10 cellular contexts compared by ENCODE assay signal in the genomic region with DNA sequence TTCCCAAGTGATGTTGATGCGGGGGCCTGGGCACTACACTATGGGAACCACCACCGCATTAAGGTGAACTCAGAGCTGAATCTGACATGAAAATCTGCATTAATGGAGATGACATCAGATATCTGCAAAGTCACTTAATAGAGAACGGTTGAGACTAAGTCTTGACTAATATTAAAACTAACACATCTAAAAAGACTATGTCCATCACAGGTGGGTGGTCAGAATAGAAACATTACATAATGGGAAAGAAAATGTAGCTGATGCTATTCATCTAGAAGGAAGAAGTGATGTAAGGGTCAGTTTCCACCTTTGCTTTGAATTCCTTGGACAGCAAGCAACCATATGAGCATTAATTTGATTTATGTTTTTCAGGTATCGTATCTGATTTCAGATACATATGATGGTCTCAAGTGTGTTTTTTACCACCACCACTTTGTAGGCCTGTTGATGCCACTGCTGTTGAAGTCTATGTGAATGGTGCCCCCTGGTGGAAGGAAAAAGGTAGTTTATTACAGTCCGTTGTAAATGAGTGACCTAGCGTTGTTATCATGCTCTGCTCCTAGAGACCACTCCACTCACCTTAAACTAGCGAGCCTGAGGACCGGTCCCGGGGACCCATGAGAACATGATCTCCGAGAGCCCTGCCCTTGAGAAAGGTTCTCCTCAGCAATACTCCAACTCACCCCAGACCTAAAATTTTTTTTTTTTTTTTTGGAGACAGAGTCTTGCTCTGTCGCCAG.
A peak's percentile ranks its signal among the peaks of the same experiment; 100 is the strongest.
DNase-seq lines count a peak whose midpoint lies in the region; ATAC-seq and TF ChIP-seq lines count a peak whose summit lies in the region.
"Had no signal": no experiment of that assay in that cellular context is flagged by ENCODE, and none has a peak within 500 bp of the region (broad histone marks: within the 10 kb centered on the region; RNA-seq: fewer than 3 reads in every experiment).

No MANE protein-coding gene starts in this region.

- H3K9me3 ChIP-seq in MG63 = no peaks in the 10 kb centered on the region
- H3K9me3 ChIP-seq in RWPE2 (ENCODE audit: severe bottlenecking) = no peaks in the 10 kb centered on the region
- no peaks in the 10 kb centered on the region for H3K9me3 ChIP-seq in cardiac muscle cell (ENCODE audit: low read depth)

- H3K9me3 Mint-ChIP-seq in activated naive CD4-positive, alpha-beta T cell treated with anti-CD3 and anti-CD28 coated beads, Interleukin-2, amount 50 U/mL, for 72 hours = peaks cover 0 to 4% of the 10 kb centered on the region in 2 donors

- H3K4me3 ChIP-seq in MG63 = no peak overlapping the region
- H3K4me3 ChIP-seq in RWPE2 (ENCODE audit: severe bottlenecking) = no peak overlapping the region
- no peak overlapping the region for H3K4me3 ChIP-seq in cardiac muscle cell
- H3K4me3 ChIP-seq: BLaER1 treated with 17β-estradiol and CSF1 and Interleukin-3, amounts not matched to agents 10 nM and 100 nM; skin epidermis had no signal

- peak overlapping the region; percentile 75 to 76 for H3K27ac Mint-ChIP-seq in activated naive CD4-positive, alpha-beta T cell treated with anti-CD3 and anti-CD28 coated beads, Interleukin-2, amount 50 U/mL, for 72 hours

- peak; percentile 85 for ATAC-seq in RWPE2 (ENCODE audit: low read depth)
- ATAC-seq in activated naive CD4-positive, alpha-beta T cell treated with anti-CD3 and anti-CD28 coated beads, Interleukin-2, amount 50 U/mL, for 72 hours = peak; percentile 57 to 68

- TF ChIP-seq CTCF in RWPE2 (IDR thresholded peaks at IDR 0.05; ENCODE audit: poor library complexity, severe bottlenecking) (peak; percentile 87), cardiac muscle cell (IDR thresholded peaks at IDR 0.05; ENCODE audit: low read depth, low read length) (peak; percentile 63)

- DNase-seq in NK-92 treated with Interleukin-12 subunit alpha and Interleukin-12 subunit beta, amount 100 ng/mL, for 24 hours (lab: John Stamatoyannopoulos, UW) = peak; percentile 14
- DNase-seq in NK-92 (lab: John Stamatoyannopoulos, UW; ENCODE audit: unreplicated experiment) (no peak), HEK293T (ENCODE audit: extremely low spot score) (peak; percentile 77), MG63 (peak; percentile 17), RWPE2 (ENCODE audit: low spot score) (no peak), cardiac muscle cell (ENCODE audit: low read depth in 1 of 2, low spot score in 1 of 2) (peak; percentile 84 to 89), renal cortical epithelial cell (ENCODE audit: low read depth) (peak; percentile 64)
- DNase-seq in activated naive CD4-positive, alpha-beta T cell treated with anti-CD3 and anti-CD28 coated beads, Interleukin-2, amount 50 U/mL, for 72 hours (ENCODE audit: low spot score in 2 of 2) = peak in 1 of 2 donors; percentile 70

- POLR2A ChIA-PET in HEK293T (lab: Yijun Ruan, JAX) = no interaction called here

- H3K4me1 ChIP-seq in RWPE2 (ENCODE audit: insufficient read depth, poor library complexity, severe bottlenecking) = no peaks in the 10 kb centered on the region
- no peaks in the 10 kb centered on the region for H3K4me1 ChIP-seq in cardiac muscle cell (ENCODE audit: low read depth)

- peaks cover 10% of the 10 kb centered on the region for H3K36me3 ChIP-seq in MG63
- H3K36me3 ChIP-seq in RWPE2 (ENCODE audit: low read depth) = peaks cover 25% of the 10 kb centered on the region; the same call in 1 of the 2 replicates
- no peaks in the 10 kb centered on the region for H3K36me3 ChIP-seq in cardiac muscle cell

- peaks cover 7 to 9% of the 10 kb centered on the region in 2 donors for H3K36me3 Mint-ChIP-seq in activated naive CD4-positive, alpha-beta T cell treated with anti-CD3 and anti-CD28 coated beads, Interleukin-2, amount 50 U/mL, for 72 hours

- H3K27ac ChIP-seq in RWPE2 (ENCODE audit: poor library complexity, severe bottlenecking) (no peak overlapping the region), cardiac muscle cell (no peak overlapping the region)

- no peaks in the 10 kb centered on the region for H3K27me3 ChIP-seq in MG63
- H3K27me3 ChIP-seq in RWPE2 (ENCODE audit: insufficient read depth, poor library complexity, severe bottlenecking) = no peaks in the 10 kb centered on the region
- H3K27me3 ChIP-seq in cardiac muscle cell = no peaks in the 10 kb centered on the region
- H3K27me3 ChIP-seq: BLaER1 treated with 17β-estradiol and CSF1 and Interleukin-3, amounts not matched to agents 10 nM and 100 nM had no signal

- CTCF ChIA-PET in HEK293T (lab: Yijun Ruan, JAX) = interaction anchor here (0.6 to 3.2 kb wide), 5 partner anchors 11 to 427 kb away, joined by 3 to 12 read pairs (median 5); no protein-coding TSS in a partner anchor

TF ChIP-seq in HEK293T, 16 proteins besides CTCF, POLR2A, EP300 and RAD21:
- no peak for TF ChIP-seq SP1 (IDR thresholded peaks at IDR 0.05)
- TF ChIP-seq, protein P1, sequence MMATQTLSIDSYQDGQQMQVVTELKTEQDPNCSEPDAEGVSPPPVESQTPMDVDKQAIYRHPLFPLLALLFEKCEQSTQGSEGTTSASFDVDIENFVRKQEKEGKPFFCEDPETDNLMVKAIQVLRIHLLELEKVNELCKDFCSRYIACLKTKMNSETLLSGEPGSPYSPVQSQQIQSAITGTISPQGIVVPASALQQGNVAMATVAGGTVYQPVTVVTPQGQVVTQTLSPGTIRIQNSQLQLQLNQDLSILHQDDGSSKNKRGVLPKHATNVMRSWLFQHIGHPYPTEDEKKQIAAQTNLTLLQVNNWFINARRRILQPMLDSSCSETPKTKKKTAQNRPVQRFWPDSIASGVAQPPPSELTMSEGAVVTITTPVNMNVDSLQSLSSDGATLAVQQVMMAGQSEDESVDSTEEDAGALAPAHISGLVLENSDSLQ (IDR thresholded peaks at IDR 0.05) = 0 out of 2 replicates have a peak, but pooled peaks have one; percentile 21

Comparison
In these comparisons a context has a peak if more than half of its experiments do, and no peak if none do; other contexts are left out.
1. DNase-seq: peak in NK-92 treated with Interleukin-12 subunit alpha and Interleukin-12 subunit beta, amount 100 ng/mL, for 24 hours (single experiment), HEK293T (single experiment), MG63 (single experiment), cardiac muscle cell (2 of 2) and renal cortical epithelial cell (single experiment); none in NK-92 (single experiment) and RWPE2 (single experiment).